ENCODE assay signal across 10 cellular contexts in genomic region chr3:50606596-50606995, GRCh38. TPM values are rescaled to one million over a fixed set of nuclear protein-coding genes. Genes with fewer than 3 reads are reported as not detected.
A peak's percentile ranks its signal among the peaks of the same experiment; 100 is the strongest.
DNase-seq lines count a peak whose midpoint lies in the region; ATAC-seq lines count a peak whose summit lies in the region.
"Had no signal": no experiment of that assay in that cellular context is flagged by ENCODE, and none has a peak within 500 bp of the region (broad histone marks: within the 10 kb centered on the region; RNA-seq: fewer than 3 reads in every experiment).

No MANE protein-coding gene starts in this region.

- peaks cover 93% of the 10 kb centered on the region for H3K36me3 Mint-ChIP-seq in activated CD4-positive, alpha-beta T cell treated with anti-CD3 and anti-CD28 coated beads for 36 hours (ENCODE audit: low read depth)
- H3K36me3 Mint-ChIP-seq in activated CD4-positive, alpha-beta memory T cell treated with anti-CD3 and anti-CD28 coated beads for 36 hours = peaks cover 96% of the 10 kb centered on the region
- H3K36me3 Mint-ChIP-seq in dendritic cell treated with granulocyte-macrophage colony-stimulating factor and Interleukin-4, amounts not matched to agents 40 ng/mL and 50 ng/mL, for 4 days (ENCODE audit: low read depth) = peaks cover 98% of the 10 kb centered on the region

- no peak for ATAC-seq in activated CD4-positive, alpha-beta T cell treated with anti-CD3 and anti-CD28 coated beads for 36 hours

- POLR2A ChIA-PET in activated CD4-positive, alpha-beta T cell treated with anti-CD3 and anti-CD28 coated beads for 36 hours (lab: Charles Lee) = interaction anchor here (1.4 to 9.4 kb wide), 3 partner anchors 9 to 35 kb away, joined by 3 to 585 read pairs (median 213); partner anchors contain the start of genes C3orf18 and HEMK1
- POLR2A ChIA-PET in activated CD4-positive, alpha-beta memory T cell treated with anti-CD3 and anti-CD28 coated beads for 36 hours (lab: Charles Lee) = interaction anchor here (1.9 to 24.8 kb wide), 3 partner anchors 16 to 34 kb away, joined by 5 to 1013 read pairs (median 859); partner anchors contain the start of genes C3orf18 and HEMK1

- H3K4me3 Mint-ChIP-seq in activated CD4-positive, alpha-beta T cell treated with anti-CD3 and anti-CD28 coated beads for 36 hours = peak overlapping the region; percentile 96
- H3K4me3 Mint-ChIP-seq in activated CD4-positive, alpha-beta memory T cell treated with anti-CD3 and anti-CD28 coated beads for 36 hours = peak overlapping the region; percentile 98
- H3K4me3 Mint-ChIP-seq in dendritic cell treated with granulocyte-macrophage colony-stimulating factor and Interleukin-4, amounts not matched to agents 40 ng/mL and 50 ng/mL, for 4 days = peak overlapping the region; percentile 99
- H3K4me3 Mint-ChIP-seq: type B pancreatic cell had no signal

- peak overlapping the region; percentile 100 for H3K27ac Mint-ChIP-seq in activated CD4-positive, alpha-beta T cell treated with anti-CD3 and anti-CD28 coated beads for 36 hours
- peak overlapping the region; percentile 100 for H3K27ac Mint-ChIP-seq in activated CD4-positive, alpha-beta memory T cell treated with anti-CD3 and anti-CD28 coated beads for 36 hours
- H3K27ac Mint-ChIP-seq in dendritic cell treated with granulocyte-macrophage colony-stimulating factor and Interleukin-4, amounts not matched to agents 40 ng/mL and 50 ng/mL, for 4 days = peak overlapping the region; percentile 99

- no peaks in the 10 kb centered on the region for H3K27me3 Mint-ChIP-seq in activated CD4-positive, alpha-beta T cell treated with anti-CD3 and anti-CD28 coated beads for 36 hours
- no peaks in the 10 kb centered on the region for H3K27me3 Mint-ChIP-seq in activated CD4-positive, alpha-beta memory T cell treated with anti-CD3 and anti-CD28 coated beads for 36 hours
- H3K27me3 Mint-ChIP-seq in dendritic cell treated with granulocyte-macrophage colony-stimulating factor and Interleukin-4, amounts not matched to agents 40 ng/mL and 50 ng/mL, for 4 days = no peaks in the 10 kb centered on the region
- H3K27me3 Mint-ChIP-seq: type B pancreatic cell had no signal

- peaks cover 54% of the 10 kb centered on the region for H3K4me1 Mint-ChIP-seq in activated CD4-positive, alpha-beta T cell treated with anti-CD3 and anti-CD28 coated beads for 36 hours
- peaks cover 52% of the 10 kb centered on the region for H3K4me1 Mint-ChIP-seq in activated CD4-positive, alpha-beta memory T cell treated with anti-CD3 and anti-CD28 coated beads for 36 hours (ENCODE audit: low read depth)
- H3K4me1 Mint-ChIP-seq in dendritic cell treated with granulocyte-macrophage colony-stimulating factor and Interleukin-4, amounts not matched to agents 40 ng/mL and 50 ng/mL, for 4 days (ENCODE audit: low read depth) = peaks cover 63% of the 10 kb centered on the region

- in situ Hi-C loops in KBM-7 (cut with MboI; ENCODE audit: low pct_unique_long_range_greater_than_20kb, low sequenced_read_pairs) = no loop called here

- CTCF ChIA-PET in activated CD4-positive, alpha-beta T cell treated with anti-CD3 and anti-CD28 coated beads for 36 hours (lab: Charles Lee) = interaction anchor here (20.8 to 25.3 kb wide), 2 partner anchors 16 to 32 kb away, joined by 339 to 647 read pairs; partner anchors contain the start of genes C3orf18 and HEMK1
- CTCF ChIA-PET in activated CD4-positive, alpha-beta memory T cell treated with anti-CD3 and anti-CD28 coated beads for 36 hours (lab: Charles Lee) = interaction anchor here (2.0 to 20.7 kb wide), 2 partner anchors 16 to 34 kb away, joined by 8 to 908 read pairs; partner anchors contain the start of genes C3orf18 and HEMK1

- H3K9me3 Mint-ChIP-seq in activated CD4-positive, alpha-beta T cell treated with anti-CD3 and anti-CD28 coated beads for 36 hours (ENCODE audit: low read depth) = no peaks in the 10 kb centered on the region
- H3K9me3 Mint-ChIP-seq in activated CD4-positive, alpha-beta memory T cell treated with anti-CD3 and anti-CD28 coated beads for 36 hours = no peaks in the 10 kb centered on the region
- no peaks in the 10 kb centered on the region for H3K9me3 Mint-ChIP-seq in dendritic cell treated with granulocyte-macrophage colony-stimulating factor and Interleukin-4, amounts not matched to agents 40 ng/mL and 50 ng/mL, for 4 days
- H3K9me3 Mint-ChIP-seq: type B pancreatic cell had no signal

- peak; percentile 52 for DNase-seq in activated CD4-positive, alpha-beta T cell treated with anti-CD3 and anti-CD28 coated beads for 36 hours
- DNase-seq in activated CD4-positive, alpha-beta T cell treated with anti-CD3 and anti-CD28 coated beads for 1 hour = no peak
- DNase-seq in activated CD4-positive, alpha-beta memory T cell treated with anti-CD3 and anti-CD28 coated beads for 36 hours = peak; percentile 48
- DNase-seq in stimulated activated CD8-positive, alpha-beta memory T cell treated with anti-CD3 and anti-CD28 coated beads, Interleukin-4, amount 100 ng/mL, for 48 hours = peak; percentile 65
- no peak for DNase-seq in KBM-7
- DNase-seq in NCI-H2227 treated with DMSO at 0.1 percent for 48 hours (lab: John Stamatoyannopoulos, UW) = no peak
- no peak for DNase-seq in OCI-M1 (lab: John Stamatoyannopoulos, UW)
- DNase-seq: central memory CD4-positive, alpha-beta T cell had no signal

- intact Hi-C loops in activated CD4-positive, alpha-beta T cell treated with anti-CD3 and anti-CD28 coated beads for 36 hours (cut with DNase I, micrococcal nuclease) = no loop called here
- intact Hi-C loops in activated CD4-positive, alpha-beta memory T cell treated with anti-CD3 and anti-CD28 coated beads for 36 hours (cut with micrococcal nuclease) = loop anchor here (10.0 kb wide), 1 partner anchor 1668 kb away; the partner anchor contains the start of gene WDR82
- intact Hi-C loops in dendritic cell treated with granulocyte-macrophage colony-stimulating factor and Interleukin-4, amounts not matched to agents 40 ng/mL and 50 ng/mL, for 4 days (cut with micrococcal nuclease) = no loop called here

RNA-seq across cellular contexts. Expression of gene CISH, which starts 5.0 kb away (rescaled TPM):
- total RNA-seq in activated CD4-positive, alpha-beta T cell treated with anti-CD3 and anti-CD28 coated beads for 36 hours = 100 to 1,000 TPM; 265 to 269 TPM
- 100 to 1,000 TPM; 319 TPM for total RNA-seq in activated CD4-positive, alpha-beta memory T cell treated with anti-CD3 and anti-CD28 coated beads for 36 hours

RNA-seq across cellular contexts. Expression of gene MAPKAPK3, which starts 10.4 kb away (rescaled TPM):
- total RNA-seq in activated CD4-positive, alpha-beta T cell treated with anti-CD3 and anti-CD28 coated beads for 36 hours = 100 to 1,000 TPM; 178 to 218 TPM
- 100 to 1,000 TPM; 186 to 187 TPM for total RNA-seq in activated CD4-positive, alpha-beta memory T cell treated with anti-CD3 and anti-CD28 coated beads for 36 hours

RNA-seq across cellular contexts. Expression of gene HEMK1, which starts 37.3 kb away (rescaled TPM):
- 10 to 100 TPM; 61.6 to 77.7 TPM for total RNA-seq in activated CD4-positive, alpha-beta T cell treated with anti-CD3 and anti-CD28 coated beads for 36 hours
- 10 to 100 TPM; 78.7 to 82.6 TPM for total RNA-seq in activated CD4-positive, alpha-beta memory T cell treated with anti-CD3 and anti-CD28 coated beads for 36 hours

RNA-seq across cellular contexts. Expression of gene C3orf18, which starts 39.0 kb away (rescaled TPM):
- 10 to 100 TPM; 31.7 to 31.9 TPM for total RNA-seq in activated CD4-positive, alpha-beta T cell treated with anti-CD3 and anti-CD28 coated beads for 36 hours
- 10 to 100 TPM; 16.7 to 17.0 TPM for total RNA-seq in activated CD4-positive, alpha-beta memory T cell treated with anti-CD3 and anti-CD28 coated beads for 36 hours

Comparison
In these comparisons a context has a peak if more than half of its experiments do, and no peak if none do; other contexts are left out.
1. DNase-seq: peak in activated CD4-positive, alpha-beta T cell treated with anti-CD3 and anti-CD28 coated beads for 36 hours (single experiment), activated CD4-positive, alpha-beta memory T cell treated with anti-CD3 and anti-CD28 coated beads for 36 hours (single experiment) and stimulated activated CD8-positive, alpha-beta memory T cell treated with anti-CD3 and anti-CD28 coated beads, Interleukin-4, amount 100 ng/mL, for 48 hours (single experiment); none in activated CD4-positive, alpha-beta T cell treated with anti-CD3 and anti-CD28 coated beads for 1 hour (single experiment), KBM-7 (single experiment), NCI-H2227 treated with DMSO at 0.1 percent for 48 hours (single experiment) and OCI-M1 (single experiment).
2. Peak in every context shown above with its lines, with median percentiles within 50 percentile points of each other: H3K27ac Mint-ChIP-seq and H3K4me3 Mint-ChIP-seq.